In genomic region chr15:27481768-27482167, GRCh38 we compare ENCODE assay signal across 40 cellular contexts.
"Had no signal": no experiment of that assay in that cellular context is flagged by ENCODE, and none has a peak within 500 bp of the region (broad histone marks: within the 10 kb centered on the region; RNA-seq: fewer than 3 reads in every experiment).

No MANE protein-coding gene starts in this region.

- H3K9me3 ChIP-seq: ascending aorta, gastrocnemius medialis, psoas muscle, thyroid gland, upper lobe of left lung, vagina had no signal

- H3K27me3 ChIP-seq: ascending aorta, cardiac muscle cell, dorsolateral prefrontal cortex, gastrocnemius medialis, sigmoid colon, thyroid gland, upper lobe of left lung, vagina had no signal

- H3K79me2 ChIP-seq: parathyroid adenoma had no signal

- H3K27ac ChIP-seq: ascending aorta, cardiac muscle cell, coronary artery, gastrocnemius medialis, parathyroid adenoma, psoas muscle, sigmoid colon, thyroid gland, upper lobe of left lung, vagina, WERI-Rb-1 had no signal

- H3K4me3 ChIP-seq: ascending aorta, cardiac muscle cell, coronary artery, dorsolateral prefrontal cortex, gastrocnemius medialis, psoas muscle, sigmoid colon, thyroid gland, upper lobe of left lung, vagina had no signal

- H3K9me3 Mint-ChIP-seq: nephron progenitor cell had no signal

- H3K27ac Mint-ChIP-seq: activated CD4-positive, alpha-beta memory T cell treated with anti-CD3 and anti-CD28 coated beads for 36 hours; activated CD4-positive, alpha-beta T cell treated with anti-CD3 and anti-CD28 coated beads, Interleukin-2, amount 10 ng/mL, durations not matched to agents 24 days and 14 days; activated naive CD4-positive, alpha-beta T cell treated with anti-CD3 and anti-CD28 coated beads, Interleukin-2, amount 10 ng/mL, durations not matched to agents 7 days and 5 days; activated naive CD8-positive, alpha-beta T cell treated with anti-CD3 and anti-CD28 coated beads, Interleukin-2, amount 10 ng/mL, durations not matched to agents 7 days and 5 days; activated T-helper 1 cell treated with anti-CD3 and anti-CD28 coated beads, Interleukin-12 subunit alpha, Interleukin-12 subunit beta, Interleukin-2, Interleukin-4 antibody, amounts not matched to agents 30 ng/mL and 10 ng/mL and 1 ng/mL, durations not matched to agents 14 hours and 24 hours and 36 hours; mesothelial cell of epicardium; nephron progenitor cell; stimulated activated memory B cell treated with anti-CD40 and anti-IgM and Interleukin-4, amounts not matched to agents 10 μg/mL and 1 μg/mL and 100 μg/mL, for 72 hours; stimulated activated naive CD8-positive, alpha-beta T cell treated with anti-CD3 and anti-CD28 coated beads, Interleukin-15, amount 100 ng/mL, for 72 hours; T-helper 1 cell treated with Interleukin-12 subunit alpha and Interleukin-12 subunit beta and Interleukin-4 antibody, amounts not matched to agents 30 μg/mL and 1 μg/mL, for 36 hours had no signal

- H3K9ac ChIP-seq: parathyroid adenoma had no signal

- H3K4me1 ChIP-seq: ascending aorta, gastrocnemius medialis, parathyroid adenoma, psoas muscle, sigmoid colon, thyroid gland, upper lobe of left lung, vagina had no signal

- H3K27me3 Mint-ChIP-seq: activated CD4-positive, alpha-beta memory T cell treated with anti-CD3 and anti-CD28 coated beads for 36 hours; activated CD4-positive, alpha-beta T cell treated with anti-CD3 and anti-CD28 coated beads, Interleukin-2, amount 10 ng/mL, durations not matched to agents 24 days and 14 days; activated naive CD4-positive, alpha-beta T cell treated with anti-CD3 and anti-CD28 coated beads, Interleukin-2, amount 10 ng/mL, durations not matched to agents 7 days and 5 days; activated naive CD8-positive, alpha-beta T cell treated with anti-CD3 and anti-CD28 coated beads, Interleukin-2, amount 10 ng/mL, durations not matched to agents 7 days and 5 days; brain; naive B cell; stimulated activated memory B cell treated with anti-CD40 and anti-IgM and Interleukin-4, amounts not matched to agents 10 μg/mL and 1 μg/mL and 100 μg/mL, for 72 hours; stimulated activated naive CD8-positive, alpha-beta T cell treated with anti-CD3 and anti-CD28 coated beads, Interleukin-15, amount 100 ng/mL, for 72 hours had no signal

- ATAC-seq: gastrocnemius medialis; left cardiac atrium; left ventricle myocardium superior; psoas muscle; stimulated activated memory B cell treated with anti-CD40 and anti-IgM and Interleukin-4, amounts not matched to agents 10 μg/mL and 1 μg/mL and 100 μg/mL, for 72 hours; stimulated activated naive CD8-positive, alpha-beta T cell treated with anti-CD3 and anti-CD28 coated beads, Interleukin-15, amount 100 ng/mL, for 72 hours had no signal

- H2AFZ ChIP-seq: parathyroid adenoma had no signal

- H3K4me3 Mint-ChIP-seq: activated CD4-positive, alpha-beta memory T cell treated with anti-CD3 and anti-CD28 coated beads for 36 hours; activated CD4-positive, alpha-beta T cell treated with anti-CD3 and anti-CD28 coated beads, Interleukin-2, amount 10 ng/mL, durations not matched to agents 24 days and 14 days; activated naive CD4-positive, alpha-beta T cell treated with anti-CD3 and anti-CD28 coated beads, Interleukin-2, amount 10 ng/mL, durations not matched to agents 7 days and 5 days; activated naive CD8-positive, alpha-beta T cell treated with anti-CD3 and anti-CD28 coated beads, Interleukin-2, amount 10 ng/mL, durations not matched to agents 7 days and 5 days; activated T-helper 1 cell treated with anti-CD3 and anti-CD28 coated beads, Interleukin-12 subunit alpha, Interleukin-12 subunit beta, Interleukin-2, Interleukin-4 antibody, amounts not matched to agents 30 ng/mL and 10 ng/mL and 1 ng/mL, durations not matched to agents 14 hours and 24 hours and 36 hours; mesothelial cell of epicardium; naive B cell; nephron progenitor cell; stimulated activated memory B cell treated with anti-CD40 and anti-IgM and Interleukin-4, amounts not matched to agents 10 μg/mL and 1 μg/mL and 100 μg/mL, for 72 hours; stimulated activated naive CD8-positive, alpha-beta T cell treated with anti-CD3 and anti-CD28 coated beads, Interleukin-15, amount 100 ng/mL, for 72 hours; T-helper 1 cell treated with Interleukin-12 subunit alpha and Interleukin-12 subunit beta and Interleukin-4 antibody, amounts not matched to agents 30 μg/mL and 1 μg/mL, for 36 hours had no signal

- DNase-seq: activated CD4-positive, alpha-beta memory T cell treated with anti-CD3 and anti-CD28 coated beads for 36 hours; activated CD4-positive, alpha-beta T cell treated with anti-CD3 and anti-CD28 coated beads, Interleukin-2, amount 10 ng/mL, durations not matched to agents 24 days and 14 days; activated CD4-positive, CD25-positive, alpha-beta regulatory T cell treated with anti-CD3 and anti-CD28 coated beads, Interleukin-2, amount 50 U/mL, for 72 hours; activated CD8-positive, alpha-beta memory T cell treated with anti-CD3 and anti-CD28 coated beads, Interleukin-2, amount 50 U/mL, for 4 hours; activated gamma-delta T cell; activated naive CD4-positive, alpha-beta T cell treated with anti-CD3 and anti-CD28 coated beads, Interleukin-2, amount 10 ng/mL, durations not matched to agents 7 days and 5 days; activated naive CD8-positive, alpha-beta T cell treated with anti-CD3 and anti-CD28 coated beads, Interleukin-2, amount 10 ng/mL, durations not matched to agents 7 days and 5 days; activated T-cell treated with anti-CD3 and anti-CD28 coated beads, Interleukin-2, amount 50 U/mL, for 1 hour; dorsolateral prefrontal cortex; effector memory CD4-positive, alpha-beta T cell; erythroblast; gastrocnemius medialis; glutamatergic neuron; left cardiac atrium; left ventricle myocardium superior; mammary epithelial cell; naive B cell; nephron progenitor cell; psoas muscle; sigmoid colon; small intestine; stimulated activated CD4-positive, alpha-beta T cell treated with anti-CD3 and anti-CD28 coated beads, Interleukin-1b, Interleukin-23, amount 100 ng/mL, for 48 hours; stimulated activated CD4-positive, alpha-beta T cell treated with anti-CD3 and anti-CD28 coated beads, Interleukin-4, amount 100 ng/mL, for 4 hours; stimulated activated CD8-positive, alpha-beta memory T cell treated with anti-CD3 and anti-CD28 coated beads, Interleukin-4, amount 100 ng/mL, for 48 hours; stimulated activated naive CD8-positive, alpha-beta T cell treated with anti-CD3 and anti-CD28 coated beads, Interleukin-15, amount 100 ng/mL, for 72 hours; substantia nigra; T-helper 9 cell; thyroid gland; upper lobe of left lung; WERI-Rb-1 had no signal

- H3K36me3 Mint-ChIP-seq: activated CD4-positive, alpha-beta memory T cell treated with anti-CD3 and anti-CD28 coated beads for 36 hours; activated naive CD4-positive, alpha-beta T cell treated with anti-CD3 and anti-CD28 coated beads, Interleukin-2, amount 10 ng/mL, durations not matched to agents 7 days and 5 days; activated naive CD8-positive, alpha-beta T cell treated with anti-CD3 and anti-CD28 coated beads, Interleukin-2, amount 10 ng/mL, durations not matched to agents 7 days and 5 days; brain; mesothelial cell of epicardium; naive B cell; stimulated activated memory B cell treated with anti-CD40 and anti-IgM and Interleukin-4, amounts not matched to agents 10 μg/mL and 1 μg/mL and 100 μg/mL, for 72 hours had no signal

- H3K36me3 ChIP-seq: ascending aorta, cardiac muscle cell, gastrocnemius medialis, sigmoid colon, thyroid gland, upper lobe of left lung, vagina, WERI-Rb-1 had no signal

- H3K4me1 Mint-ChIP-seq: activated CD4-positive, alpha-beta T cell treated with anti-CD3 and anti-CD28 coated beads, Interleukin-2, amount 10 ng/mL, durations not matched to agents 24 days and 14 days; activated naive CD4-positive, alpha-beta T cell treated with anti-CD3 and anti-CD28 coated beads, Interleukin-2, amount 10 ng/mL, durations not matched to agents 7 days and 5 days; activated naive CD8-positive, alpha-beta T cell treated with anti-CD3 and anti-CD28 coated beads, Interleukin-2, amount 10 ng/mL, durations not matched to agents 7 days and 5 days; mesothelial cell of epicardium; naive B cell; nephron progenitor cell; stimulated activated memory B cell treated with anti-CD40 and anti-IgM and Interleukin-4, amounts not matched to agents 10 μg/mL and 1 μg/mL and 100 μg/mL, for 72 hours; stimulated activated naive CD8-positive, alpha-beta T cell treated with anti-CD3 and anti-CD28 coated beads, Interleukin-15, amount 100 ng/mL, for 72 hours had no signal
